In genomic region chr14:105020815-105021655, GRCh38 we compare ENCODE assay signal across 8 cellular contexts. TPM values are rescaled to one million over a fixed set of nuclear protein-coding genes. Genes with fewer than 3 reads are reported as not detected.
DNase-seq lines count a peak whose midpoint lies in the region; ATAC-seq and TF ChIP-seq lines count a peak whose summit lies in the region.

Gene CDCA4, minus strand, starts transcription at chr14:105021083. Its CDS starts 9,154 bp downstream, at chr14:105011929.

- peak within 1 kb of the TSS; percentile 98 for H3K4me3 Mint-ChIP-seq in activated T-helper 17 cell treated with anti-CD3 and anti-CD28 coated beads, Interleukin-2, amount 50 U/mL, for 72 hours
- H3K4me3 Mint-ChIP-seq in natural killer cell treated with Interleukin-12 subunit alpha and Interleukin-12 subunit beta and Interleukin-15 and Interleukin-18, amount 100 ng/mL, for 72 hours = peak within 1 kb of the TSS; percentile 99

- H3K27ac Mint-ChIP-seq in activated T-helper 17 cell treated with anti-CD3 and anti-CD28 coated beads, Interleukin-2, amount 50 U/mL, for 72 hours = peak within 1 kb of the TSS; percentile 90
- peak within 1 kb of the TSS; percentile 93 to 94 for H3K27ac Mint-ChIP-seq in natural killer cell treated with Interleukin-12 subunit alpha and Interleukin-12 subunit beta and Interleukin-15 and Interleukin-18, amount 100 ng/mL, for 72 hours

- peak; percentile 99 for DNase-seq in Daoy (ENCODE audit: low read depth)
- peak; percentile 85 for DNase-seq in GOT3 (lab: John Stamatoyannopoulos, UW)
- peak; percentile 95 for DNase-seq in LHCN-M2 (ENCODE audit: low read depth)
- peak; percentile 97 for DNase-seq in RWPE1 (ENCODE audit: low spot score)
- DNase-seq in fibroblast of mammary gland (ENCODE audit: low read depth) = peak; percentile 92
- peak; percentile 99 for DNase-seq in natural killer cell treated with Interleukin-12 subunit alpha and Interleukin-12 subunit beta and Interleukin-15 and Interleukin-18, amount 100 ng/mL, for 72 hours (ENCODE audit: low spot score)
- DNase-seq in stimulated activated naive CD8-positive, alpha-beta T cell treated with anti-CD3 and anti-CD28 coated beads, Interleukin-15, Interleukin-2, amounts not matched to agents 100 U/mL and 50 U/mL, for 24 hours = peak; percentile 99

- H3K27ac ChIP-seq in RWPE1 = peak within 1 kb of the TSS; percentile 94

- no peaks in the 10 kb centered on the region for H3K9me3 Mint-ChIP-seq in activated T-helper 17 cell treated with anti-CD3 and anti-CD28 coated beads, Interleukin-2, amount 50 U/mL, for 72 hours
- no peaks in the 10 kb centered on the region for H3K9me3 Mint-ChIP-seq in natural killer cell treated with Interleukin-12 subunit alpha and Interleukin-12 subunit beta and Interleukin-15 and Interleukin-18, amount 100 ng/mL, for 72 hours

- CTCF ChIA-PET in RWPE1 (lab: Yijun Ruan, JAX) = interaction anchor here (1.3 kb wide), 1 partner anchor 25 kb away, joined by 3 read pairs; no protein-coding TSS in a partner anchor

- H3K36me3 Mint-ChIP-seq in activated T-helper 17 cell treated with anti-CD3 and anti-CD28 coated beads, Interleukin-2, amount 50 U/mL, for 72 hours (ENCODE audit: low read depth) = peaks cover 52% of the 10 kb centered on the region
- peaks cover 9% of the 10 kb centered on the region for H3K36me3 Mint-ChIP-seq in natural killer cell treated with Interleukin-12 subunit alpha and Interleukin-12 subunit beta and Interleukin-15 and Interleukin-18, amount 100 ng/mL, for 72 hours

- TF ChIP-seq CTCF in RWPE1 (conservative IDR thresholded peaks at IDR 0.05; ENCODE audit: low read depth) (no peak), fibroblast of mammary gland (conservative IDR thresholded peaks at IDR 0.05; ENCODE audit: control insufficient read depth, insufficient read depth, low read depth, low read length) (no peak)

- H3K4me1 Mint-ChIP-seq in activated T-helper 17 cell treated with anti-CD3 and anti-CD28 coated beads, Interleukin-2, amount 50 U/mL, for 72 hours = peaks cover 50% of the 10 kb centered on the region
- peaks cover 29 to 47% of the 10 kb centered on the region in 2 donors for H3K4me1 Mint-ChIP-seq in natural killer cell treated with Interleukin-12 subunit alpha and Interleukin-12 subunit beta and Interleukin-15 and Interleukin-18, amount 100 ng/mL, for 72 hours (ENCODE audit: low read depth in 2 of 2)

- no peaks in the 10 kb centered on the region for H3K27me3 Mint-ChIP-seq in activated T-helper 17 cell treated with anti-CD3 and anti-CD28 coated beads, Interleukin-2, amount 50 U/mL, for 72 hours
- no peaks in the 10 kb centered on the region for H3K27me3 Mint-ChIP-seq in natural killer cell treated with Interleukin-12 subunit alpha and Interleukin-12 subunit beta and Interleukin-15 and Interleukin-18, amount 100 ng/mL, for 72 hours

- H3K4me3 ChIP-seq in fibroblast of mammary gland (ENCODE audit: control insufficient read depth, low read depth, low read length) = peak within 1 kb of the TSS; percentile 90

- peak; percentile 81 for ATAC-seq in activated T-helper 17 cell treated with anti-CD3 and anti-CD28 coated beads, Interleukin-2, amount 50 U/mL, for 72 hours (replicated peaks)
- peak; percentile 92 to 95 for ATAC-seq in natural killer cell treated with Interleukin-12 subunit alpha and Interleukin-12 subunit beta and Interleukin-15 and Interleukin-18, amount 100 ng/mL, for 72 hours
- peak; percentile 86 for ATAC-seq in stimulated activated naive CD8-positive, alpha-beta T cell treated with anti-CD3 and anti-CD28 coated beads, Interleukin-15, Interleukin-2, amounts not matched to agents 100 U/mL and 50 U/mL, for 24 hours

- POLR2A ChIA-PET in RWPE1 (lab: Yijun Ruan, JAX; ENCODE audit: low non-redundant PET) = interaction anchor here (0.7 to 1.0 kb wide), 3 partner anchors 41 to 47 kb away, joined by 3 to 5 read pairs (median 4); no protein-coding TSS in a partner anchor

RNA-seq across cellular contexts. Expression of gene CDCA4, which starts in this region (rescaled TPM):
- 79.0 and 86.9 TPM in 2 replicates for total RNA-seq in Daoy (2014; rRNA removed; shearing (Covaris generic))
- 63.1 and 63.6 TPM in 2 replicates for total RNA-seq in LHCN-M2 (2014; rRNA removed)
- polyA plus RNA-seq in LHCN-M2 (2012) = 21.3 TPM
- 10 to 100 TPM; 49.2 to 58.6 TPM for total RNA-seq in activated T-helper 17 cell treated with anti-CD3 and anti-CD28 coated beads, Interleukin-2, amount 50 U/mL, for 72 hours
- 10 to 100 TPM; 39.9 to 71.5 TPM for total RNA-seq in natural killer cell treated with Interleukin-12 subunit alpha and Interleukin-12 subunit beta and Interleukin-15 and Interleukin-18, amount 100 ng/mL, for 72 hours

Comparison
In these comparisons a context has a peak if more than half of its experiments do, and no peak if none do; other contexts are left out.
1. Peak in every context shown above with its lines: DNase-seq, ATAC-seq, H3K4me3 ChIP-seq and H3K27ac ChIP-seq.